ENCODE assay signal across 8 cellular contexts in genomic region chr19:21202865-21203494, GRCh38.
DNase-seq lines count a peak whose midpoint lies in the region; ATAC-seq, FAIRE-seq and TF ChIP-seq lines count a peak whose summit lies in the region.

No MANE protein-coding gene starts in this region.

- H3K27me3 Mint-ChIP-seq in T-cell = peaks cover 9 to 11% of the 10 kb centered on the region in 2 donors

- H3K4me1 ChIP-seq in pancreas = no peaks in the 10 kb centered on the region

- TF ChIP-seq CTCF in foreskin fibroblast (IDR thresholded peaks at IDR 0.05; ENCODE audit: low read depth, low read length) = peak; percentile 34
- TF ChIP-seq CTCF in pancreas (IDR thresholded peaks at IDR 0.05) = peak; percentile 52 to 80 (median 66)

- intact Hi-C loops in pancreas (cut with DNase I) = loop anchor here in 2 of 3 donors (5.0 to 10.0 kb wide), 3 partner anchors 279 to 492 kb away; no protein-coding TSS in a partner anchor

- no peaks in the 10 kb centered on the region for H3K36me3 ChIP-seq in pancreas

- DNase-seq in NCI-H1417 (lab: John Stamatoyannopoulos, UW) (peak; percentile 12 to 68 (median 31)), NCI-H1417 treated with DMSO at 0.1 percent for 48 hours (lab: John Stamatoyannopoulos, UW) (no peak), T-cell (peak in 21 of 34 experiments; percentile 2 to 31 (median 8)), foreskin fibroblast (no peak), pancreas (peak in 2 of 6 donors; percentile 18 to 39), ecto neural progenitor cell (ENCODE audit: low spot score) (no peak)

- POLR2A ChIA-PET in T-cell (lab: Charles Lee) = no interaction called here

- H3K27ac ChIP-seq in pancreas = no peak overlapping the region

- ATAC-seq in T-cell (replicated peaks in 1 of 4) (no peak), pancreas (peak in 3 of 4 donors; percentile 83 to 97 (median 86)), GM18517 (IDR thresholded peaks at IDR 0.05; ENCODE audit: unreplicated experiment) (no peak)

- no peak for TF ChIP-seq EP300 in Ishikawa (IDR thresholded peaks at IDR 0.05; ENCODE audit: borderline replicate concordance)

- H3K27ac Mint-ChIP-seq in T-cell = no peak overlapping the region

- TF ChIP-seq RAD21 in Ishikawa (IDR thresholded peaks at IDR 0.05; ENCODE audit: low read depth) = peak; percentile 74

- no peaks in the 10 kb centered on the region for H3K27me3 ChIP-seq in pancreas

- H3K36me3 Mint-ChIP-seq in T-cell = no peaks in the 10 kb centered on the region

- FAIRE-seq in pancreas (lab: Jason Lieb, UNC) = no peak

- H3K9me3 Mint-ChIP-seq in T-cell = peaks cover 0 to 6% (median 0%) of the 10 kb centered on the region in 3 donors

- H3K4me3 Mint-ChIP-seq in T-cell = no peak overlapping the region

- 28 to 29% methylated on average over 9 of the region's 9 CpGs for WGBS in pancreas, 2 donors

- CTCF ChIA-PET in T-cell (lab: Charles Lee) = interaction anchor here (0.5 to 0.9 kb wide), 4 partner anchors 281 to 607 kb away, joined by 3 to 9 read pairs (median 4); no protein-coding TSS in a partner anchor

- no peaks in the 10 kb centered on the region for H3K4me1 Mint-ChIP-seq in T-cell

- no peaks in the 10 kb centered on the region for H3K9me3 ChIP-seq in pancreas

- H3K4me3 ChIP-seq in foreskin fibroblast (ENCODE audit: low read depth in 1 of 2, low read length in 2 of 2) = no peak overlapping the region
- no peak overlapping the region for H3K4me3 ChIP-seq in pancreas

TF ChIP-seq in Ishikawa, 13 proteins besides CTCF, POLR2A, EP300 and RAD21:
- TF ChIP-seq REST (IDR thresholded peaks at IDR 0.05; ENCODE audit: low read depth) (no peak), YY1 (IDR thresholded peaks at IDR 0.05; ENCODE audit: low read depth) (no peak), TEAD4 (IDR thresholded peaks at IDR 0.05) (no peak), FOXM1 (IDR thresholded peaks at IDR 0.05; ENCODE audit: borderline replicate concordance, low read depth) (no peak), EGR1 (IDR thresholded peaks at IDR 0.05) (no peak), TCF12 (IDR thresholded peaks at IDR 0.05; ENCODE audit: low read depth) (no peak), CREB1 (IDR thresholded peaks at IDR 0.05; ENCODE audit: low read depth) (no peak), ZBTB7A (IDR thresholded peaks at IDR 0.05; ENCODE audit: low read depth) (no peak), USF1 (IDR thresholded peaks at IDR 0.05) (no peak), CEBPB (IDR thresholded peaks at IDR 0.05) (no peak), TAF1 (IDR thresholded peaks at IDR 0.05; ENCODE audit: low read depth) (no peak), MAX (IDR thresholded peaks at IDR 0.05) (no peak), NFIC (IDR thresholded peaks at IDR 0.05) (no peak)

Comparison
In these comparisons a context has a peak if more than half of its experiments do, and no peak if none do; other contexts are left out.
1. DNase-seq: peak in NCI-H1417 (3 of 3) and T-cell (21 of 34); none in NCI-H1417 treated with DMSO at 0.1 percent for 48 hours (single experiment), foreskin fibroblast (0 of 2) and ecto neural progenitor cell (single experiment).
2. ATAC-seq: peak in pancreas (3 of 4); none in T-cell (0 of 4) and GM18517 (single experiment).